33 cellular contexts compared by ENCODE assay signal in the genomic region with DNA sequence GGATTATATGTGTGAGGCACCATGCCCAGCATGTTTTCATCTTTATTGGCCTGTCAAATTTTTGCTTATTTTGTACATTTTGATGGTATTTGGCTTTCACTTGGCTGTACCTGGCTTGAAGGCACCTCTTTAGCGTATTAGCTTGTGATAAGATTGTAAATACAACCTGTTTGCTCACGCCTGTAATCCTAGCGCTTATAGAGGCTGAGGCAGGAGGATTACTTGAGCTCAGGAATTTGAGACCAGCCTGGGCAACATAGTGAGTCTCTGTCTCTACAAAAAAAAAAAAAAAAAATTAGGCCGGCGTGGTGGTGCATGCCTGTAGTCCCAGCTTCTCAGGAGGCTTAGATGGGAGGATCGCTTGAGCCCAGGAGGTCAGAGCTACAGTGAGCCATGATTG.
"Had no signal": no experiment of that assay in that cellular context is flagged by ENCODE, and none has a peak within 500 bp of the region (broad histone marks: within the 10 kb centered on the region; RNA-seq: fewer than 3 reads in every experiment).

No MANE protein-coding gene starts in this region.

- H3K27me3 Mint-ChIP-seq: activated B cell treated with CpG ODN at 0.5 μM for 24 hours; activated naive CD8-positive, alpha-beta T cell; central memory CD8-positive, alpha-beta T cell; dendritic cell treated with granulocyte-macrophage colony-stimulating factor and Interleukin-4, amounts not matched to agents 40 ng/mL and 50 ng/mL, for 4 days; effector memory CD8-positive, alpha-beta T cell; T-helper 17 cell had no signal

- H3K27ac Mint-ChIP-seq: activated B cell treated with CpG ODN at 0.5 μM for 24 hours; activated naive CD8-positive, alpha-beta T cell; activated T-helper 1 cell treated with anti-CD3 and anti-CD28 coated beads, Interleukin-12 subunit alpha, Interleukin-12 subunit beta, Interleukin-2, Interleukin-4 antibody, amounts not matched to agents 30 ng/mL and 10 ng/mL and 1 ng/mL, durations not matched to agents 14 hours and 24 hours and 36 hours; activated T-helper 2 cell treated with anti-CD3 and anti-CD28 coated beads, Interferon-gamma antibody, Interleukin-2, Interleukin-4, amounts not matched to agents 10 μg/mL and 5 μg/mL and 100 μg/mL, durations not matched to agents 14 hours and 24 hours and 36 hours; dendritic cell treated with granulocyte-macrophage colony-stimulating factor and Interleukin-4, amounts not matched to agents 40 ng/mL and 50 ng/mL, for 4 days had no signal

- H3K27ac ChIP-seq: brain microvascular endothelial cell, coronary artery, WERI-Rb-1 had no signal

- H3K9me3 Mint-ChIP-seq: activated B cell treated with CpG ODN at 0.5 μM for 24 hours; activated T-cell treated with anti-CD3 and anti-CD28 coated beads, Interleukin-2, amount 50 U/mL, for 4 hours; activated T-helper 1 cell treated with anti-CD3 and anti-CD28 coated beads, Interleukin-12 subunit alpha, Interleukin-12 subunit beta, Interleukin-2, Interleukin-4 antibody, amounts not matched to agents 30 ng/mL and 10 ng/mL and 1 ng/mL, durations not matched to agents 14 hours and 24 hours and 36 hours; activated T-helper 2 cell treated with anti-CD3 and anti-CD28 coated beads, Interferon-gamma antibody, Interleukin-2, Interleukin-4, amounts not matched to agents 10 μg/mL and 5 μg/mL and 100 μg/mL, durations not matched to agents 14 hours and 24 hours and 36 hours; central memory CD8-positive, alpha-beta T cell; dendritic cell treated with granulocyte-macrophage colony-stimulating factor and Interleukin-4, amounts not matched to agents 40 ng/mL and 50 ng/mL, for 4 days; effector memory CD8-positive, alpha-beta T cell; T-helper 2 cell treated with Interferon-gamma antibody and Interleukin-4, amounts not matched to agents 5 μg/mL and 100 μg/mL, for 36 hours had no signal

- H3K4me3 ChIP-seq: coronary artery had no signal

- FAIRE-seq: astrocyte, bronchial epithelial cell, endometrium, frontal cortex had no signal

- ATAC-seq: activated CD4-positive, CD25-positive, alpha-beta regulatory T cell treated with anti-CD3 and anti-CD28 coated beads, Interleukin-2, amount 50 U/mL, for 24 hours; esophagus mucosa; T-helper 17 cell had no signal

- H3K27me3 ChIP-seq: brain microvascular endothelial cell had no signal

- H3K4me3 Mint-ChIP-seq: activated B cell treated with CpG ODN at 0.5 μM for 24 hours; activated naive CD8-positive, alpha-beta T cell; activated T-cell treated with anti-CD3 and anti-CD28 coated beads, Interleukin-2, amount 50 U/mL, for 4 hours; activated T-helper 1 cell treated with anti-CD3 and anti-CD28 coated beads, Interleukin-12 subunit alpha, Interleukin-12 subunit beta, Interleukin-2, Interleukin-4 antibody, amounts not matched to agents 30 ng/mL and 10 ng/mL and 1 ng/mL, durations not matched to agents 14 hours and 24 hours and 36 hours; central memory CD8-positive, alpha-beta T cell; dendritic cell treated with granulocyte-macrophage colony-stimulating factor and Interleukin-4, amounts not matched to agents 40 ng/mL and 50 ng/mL, for 4 days; effector memory CD8-positive, alpha-beta T cell; T-helper 17 cell; T-helper 2 cell treated with Interferon-gamma antibody and Interleukin-4, amounts not matched to agents 5 μg/mL and 100 μg/mL, for 36 hours had no signal

- DNase-seq: activated B cell treated with CpG ODN at 0.5 μM for 24 hours; activated CD4-positive, alpha-beta T cell treated with anti-CD3 and anti-CD28 coated beads for 48 hours; activated CD4-positive, alpha-beta T cell treated with anti-CD3 and anti-CD28 coated beads, Interleukin-2, amount 50 U/mL, for 1 hour; activated CD4-positive, alpha-beta T cell treated with anti-CD3 and anti-CD28 coated beads, Interleukin-2, amount 50 U/mL, for 48 hours; activated CD8-positive, alpha-beta memory T cell treated with anti-CD3 and anti-CD28 coated beads, Interleukin-2, amount 50 U/mL, for 48 hours; activated gamma-delta T cell treated with Interleukin-2 at 50 U/mL for 16 hours; activated naive CD4-positive, alpha-beta T cell treated with anti-CD3 and anti-CD28 coated beads, Interleukin-2, amount 50 U/mL, for 16 hours; activated naive CD4-positive, alpha-beta T cell treated with Interleukin-2 at 50 U/mL for 16 hours; activated T-cell treated with anti-CD3 and anti-CD28 coated beads for 4 hours; activated T-cell treated with anti-CD3 and anti-CD28 coated beads, Interleukin-2, amount 50 U/mL, for 4 hours; amniotic stem cell; anterior cingulate cortex; brain microvascular endothelial cell; effector CD4-positive, alpha-beta T cell; effector memory CD8-positive, alpha-beta T cell; head of caudate nucleus; T-helper 1 cell; T-helper 17 cell; T1000; WERI-Rb-1 had no signal
